In the genomic region with DNA sequence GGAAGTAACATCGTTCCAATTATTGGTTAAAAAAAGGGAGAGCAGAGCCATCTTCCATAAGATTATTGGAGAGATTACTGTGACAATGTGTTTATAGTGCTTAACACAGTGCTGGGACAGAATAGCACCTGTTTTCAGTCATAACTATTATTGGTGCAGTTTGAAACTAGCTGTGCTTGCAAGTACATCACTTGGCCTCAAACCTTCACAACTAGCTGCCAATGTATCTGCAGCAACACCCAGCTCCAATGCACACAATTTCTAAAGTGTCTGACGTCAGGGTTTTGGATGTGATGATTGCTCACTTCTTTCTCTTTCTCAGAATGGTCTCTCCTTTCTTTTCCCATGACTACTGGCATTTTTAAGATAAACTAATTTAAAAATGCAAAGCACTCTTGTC, we compare ENCODE assay signal across 18 cellular contexts.
DNase-seq lines count a peak whose midpoint lies in the region; ATAC-seq, FAIRE-seq and TF ChIP-seq lines count a peak whose summit lies in the region.
"Had no signal": no experiment of that assay in that cellular context is flagged by ENCODE, and none has a peak within 500 bp of the region (broad histone marks: within the 10 kb centered on the region; RNA-seq: fewer than 3 reads in every experiment).

No MANE protein-coding gene starts in this region.

- FAIRE-seq in urothelium cell line (lab: Jason Lieb, UNC): peak; percentile 20
- FAIRE-seq: GM12891, GM18507, H1 had no signal

- ATAC-seq in GM23338: no peak

- H3K36me3 ChIP-seq in GM23338 (ENCODE audit: insufficient read depth) (no peaks in the 10 kb centered on the region), KMS-11 (ENCODE audit: insufficient read depth) (no peaks in the 10 kb centered on the region)

- DNase-seq in GM23338 (ENCODE audit: low spot score) (no peak), RPMI8226 (peak; percentile 6), urothelium cell line (ENCODE audit: low spot score) (no peak), hypothalamus (lab: John Stamatoyannopoulos, UW) (no peak), NOMO-1 treated with dmso at 0.1 percent for 144 hours (lab: John Stamatoyannopoulos, UW; ENCODE audit: unreplicated experiment) (no peak)
- DNase-seq: C1 segment of cervical spinal cord; Calu3; CD4-positive, alpha-beta memory T cell; COR-L47; DMS53; DMS79 treated with DMSO at 0.1 percent for 48 hours; GF-D8; H7; HCEC 1CT had no signal

- H3K9me3 Mint-ChIP-seq in GM23338: no peaks in the 10 kb centered on the region

- no peak overlapping the region for H3K9ac ChIP-seq in KMS-11

- no peaks in the 10 kb centered on the region for H3K27me3 Mint-ChIP-seq in GM23338 (ENCODE audit: insufficient read depth, low read depth, poor library complexity)

- H3K4me3 Mint-ChIP-seq in GM23338: no peak overlapping the region
- H3K4me3 Mint-ChIP-seq: CD4-positive, alpha-beta memory T cell had no signal

- H3F3A ChIP-seq in GM23338 (replicated peaks; ENCODE audit: low read depth): no peaks in the 10 kb centered on the region

- no peaks in the 10 kb centered on the region for H3K27me3 ChIP-seq in GM23338 (ENCODE audit: insufficient read depth)
- no peaks in the 10 kb centered on the region for H3K27me3 ChIP-seq in KMS-11 (ENCODE audit: insufficient read depth, low read depth)

- TF ChIP-seq CTCF in GM23338 (conservative IDR thresholded peaks at IDR 0.05; ENCODE audit: low read depth in 2 of 2) (no peak), KMS-11 (conservative IDR thresholded peaks at IDR 0.05; ENCODE audit: low read depth, low read length) (no peak)

- H3K27ac Mint-ChIP-seq in GM23338: no peak overlapping the region

- H4K20me1 ChIP-seq in GM23338 (replicated peaks; ENCODE audit: insufficient read depth) (no peaks in the 10 kb centered on the region; the same call in 1 of the 2 replicates), KMS-11 (ENCODE audit: insufficient read depth) (no peaks in the 10 kb centered on the region)

- no peaks in the 10 kb centered on the region for H3K79me2 ChIP-seq in GM23338 (replicated peaks; ENCODE audit: insufficient read depth)
- H3K79me2 ChIP-seq in KMS-11 (ENCODE audit: insufficient read depth, low read depth): no peaks in the 10 kb centered on the region

- H3K9me2 ChIP-seq in GM23338 (ENCODE audit: insufficient read depth): no peaks in the 10 kb centered on the region

- no peaks in the 10 kb centered on the region for H3K36me3 Mint-ChIP-seq in GM23338 (ENCODE audit: low read depth)
- H3K36me3 Mint-ChIP-seq: CD4-positive, alpha-beta memory T cell had no signal

- H3K4me1 Mint-ChIP-seq in GM23338: no peaks in the 10 kb centered on the region

- H2AFZ ChIP-seq in GM23338 (0 out of 2 replicates have a peak overlapping the region, but pooled peaks have one; percentile 52), KMS-11 (ENCODE audit: low read depth) (peak overlapping the region; percentile 22; the same call in 1 of the 2 replicates)

- H3K27ac ChIP-seq in GM23338 (ENCODE audit: low read depth) (no peak overlapping the region), KMS-11 (peak overlapping the region; percentile 52)

- H3K4me2 ChIP-seq in GM23338 (no peak overlapping the region), KMS-11 (peak overlapping the region; percentile 25; the same call in 1 of the 2 replicates)

- no peak overlapping the region for H3K4me3 ChIP-seq in GM23338
- H3K4me3 ChIP-seq in KMS-11 (IDR thresholded peaks at IDR 0.05; ENCODE audit: insufficient read depth, low read depth, low read length): no peak overlapping the region

- H3K4me1 ChIP-seq in GM23338 (ENCODE audit: insufficient read depth): no peaks in the 10 kb centered on the region
- H3K4me1 ChIP-seq in KMS-11 (ENCODE audit: low read depth, poor library complexity, severe bottlenecking): peaks cover 21% of the 10 kb centered on the region

TF ChIP-seq in GM23338, 12 proteins besides CTCF, POLR2A, EP300 and RAD21:
- TF ChIP-seq ZNF114 (CRISPR knock-in tag; IDR thresholded peaks at IDR 0.05) (no peak), POLR2AphosphoS5 (IDR thresholded peaks at IDR 0.05; ENCODE audit: low read depth) (no peak)
